ENCODE assay signal across 18 cellular contexts in genomic region chr7:92025260-92025659, GRCh38.
A peak's percentile ranks its signal among the peaks of the same experiment; 100 is the strongest.
DNase-seq lines count a peak whose midpoint lies in the region; ATAC-seq and TF ChIP-seq lines count a peak whose summit lies in the region.
"Had no signal": no experiment of that assay in that cellular context is flagged by ENCODE, and none has a peak within 500 bp of the region (broad histone marks: within the 10 kb centered on the region; RNA-seq: fewer than 3 reads in every experiment).

No MANE protein-coding gene starts in this region.

- TF ChIP-seq CTCF in fibroblast of pulmonary artery (IDR thresholded peaks at IDR 0.05; ENCODE audit: low read length, missing control alignments): no peak
- TF ChIP-seq CTCF in thyroid gland (IDR thresholded peaks at IDR 0.05): no peak

- H4K20me1 ChIP-seq in GM23248 (ENCODE audit: insufficient read depth): no peaks in the 10 kb centered on the region

- no peak overlapping the region for H3K4me3 Mint-ChIP-seq in stimulated activated naive B cell treated with anti-CD40 and anti-IgM and Interleukin-4, amounts not matched to agents 10 μg/mL and 1 μg/mL and 100 μg/mL, for 72 hours
- H3K4me3 Mint-ChIP-seq: naive thymus-derived CD4-positive, alpha-beta T cell had no signal

- no peaks in the 10 kb centered on the region for H3K9me3 ChIP-seq in GM23248 (ENCODE audit: low read depth)
- H3K9me3 ChIP-seq in adipocyte (ENCODE audit: control insufficient read depth, low read length): no peaks in the 10 kb centered on the region
- H3K9me3 ChIP-seq in stomach smooth muscle (ENCODE audit: control insufficient read depth in 2 of 2, low read length in 2 of 2): no peaks in the 10 kb centered on the region
- H3K9me3 ChIP-seq in thyroid gland: no peaks in the 10 kb centered on the region
- H3K9me3 ChIP-seq: gastrocnemius medialis had no signal

- TF ChIP-seq POLR2A in thyroid gland (IDR thresholded peaks at IDR 0.05): no peak

- no peaks in the 10 kb centered on the region for H3K27me3 Mint-ChIP-seq in stimulated activated naive B cell treated with anti-CD40 and anti-IgM and Interleukin-4, amounts not matched to agents 10 μg/mL and 1 μg/mL and 100 μg/mL, for 72 hours
- H3K27me3 Mint-ChIP-seq: naive thymus-derived CD4-positive, alpha-beta T cell had no signal

- H3K9ac ChIP-seq in GM23248: peak overlapping the region; percentile 9; the same call in 1 of the 2 replicates
- no peak overlapping the region for H3K9ac ChIP-seq in adipocyte (ENCODE audit: low read length)
- no peak overlapping the region for H3K9ac ChIP-seq in stomach smooth muscle (ENCODE audit: low read length in 2 of 2)

- peaks cover 0 to under 1% of the 10 kb centered on the region in 2 donors for H3K4me1 Mint-ChIP-seq in stimulated activated naive B cell treated with anti-CD40 and anti-IgM and Interleukin-4, amounts not matched to agents 10 μg/mL and 1 μg/mL and 100 μg/mL, for 72 hours

- H3K4me2 ChIP-seq in GM23248 (ENCODE audit: unreplicated experiment): peak overlapping the region; percentile 72

- DNase-seq in GM23248 (peak; percentile 85), adipocyte (ENCODE audit: low read depth) (peak; percentile 50), fibroblast of pulmonary artery (ENCODE audit: low read depth) (peak; percentile 45), thyroid gland (no peak), SKM-1 treated with dmso at 0.1 percent for 144 hours (lab: John Stamatoyannopoulos, UW; ENCODE audit: unreplicated experiment) (no peak)
- DNase-seq in stimulated activated naive B cell treated with anti-CD40 and anti-IgM and Interleukin-4, amounts not matched to agents 10 μg/mL and 1 μg/mL and 100 μg/mL, for 72 hours: no peak
- DNase-seq: activated CD4-positive, alpha-beta T cell treated with anti-CD3 and anti-CD28 coated beads, Interleukin-2, amount 50 U/mL, for 48 hours; cerebellar nuclear complex; gastrocnemius medialis; islet precursor cell; naive thymus-derived CD4-positive, alpha-beta T cell; NCI-H1092; Peyer's patch; substantia nigra had no signal

- H3K4me3 ChIP-seq in GM23248 (peak overlapping the region; percentile 5; the same call in 1 of the 2 replicates), adipocyte (ENCODE audit: low read length) (no peak overlapping the region), fibroblast of pulmonary artery (replicated peaks; ENCODE audit: low read depth, low read length) (no peak overlapping the region), stomach smooth muscle (ENCODE audit: low read length in 2 of 2) (no peak overlapping the region), thyroid gland (replicated peaks in 1 of 3) (no peak overlapping the region)
- H3K4me3 ChIP-seq: gastrocnemius medialis, Peyer's patch had no signal

- H3K27me3 ChIP-seq in GM23248 (replicated peaks; ENCODE audit: insufficient read depth): no peaks in the 10 kb centered on the region
- no peaks in the 10 kb centered on the region for H3K27me3 ChIP-seq in adipocyte (replicated peaks; ENCODE audit: control insufficient read depth, insufficient read depth, low read length)
- no peaks in the 10 kb centered on the region for H3K27me3 ChIP-seq in stomach smooth muscle (ENCODE audit: control insufficient read depth in 1 of 2, insufficient read depth in 2 of 2, low read length in 2 of 2)
- H3K27me3 ChIP-seq in thyroid gland: no peaks in the 10 kb centered on the region
- H3K27me3 ChIP-seq: gastrocnemius medialis, Peyer's patch had no signal

- peaks cover 23% of the 10 kb centered on the region for H3K36me3 ChIP-seq in GM23248 (ENCODE audit: low read depth)
- H3K36me3 ChIP-seq in adipocyte (ENCODE audit: control insufficient read depth, insufficient read depth, low read length, severe bottlenecking): peaks cover 36% of the 10 kb centered on the region
- peaks cover 9 to 14% of the 10 kb centered on the region in 2 donors for H3K36me3 ChIP-seq in stomach smooth muscle (ENCODE audit: control insufficient read depth in 2 of 2, insufficient read depth in 2 of 2, low read length in 2 of 2)
- peaks cover 32 to 36% of the 10 kb centered on the region in 2 donors for H3K36me3 ChIP-seq in thyroid gland

- ATAC-seq in stimulated activated naive B cell treated with anti-CD40 and anti-IgM and Interleukin-4, amounts not matched to agents 10 μg/mL and 1 μg/mL and 100 μg/mL, for 72 hours (replicated peaks): no peak
- no peak for ATAC-seq in HG02678 (IDR thresholded peaks at IDR 0.05; ENCODE audit: unreplicated experiment)
- ATAC-seq: gastrocnemius medialis; naive thymus-derived CD4-positive, alpha-beta T cell; sciatic nerve had no signal

- peaks cover 39 to 50% of the 10 kb centered on the region in 2 donors for H3K36me3 Mint-ChIP-seq in stimulated activated naive B cell treated with anti-CD40 and anti-IgM and Interleukin-4, amounts not matched to agents 10 μg/mL and 1 μg/mL and 100 μg/mL, for 72 hours

- H3F3A ChIP-seq in GM23248 (ENCODE audit: insufficient read depth): peaks cover 26% of the 10 kb centered on the region

- H3K9me2 ChIP-seq in GM23248 (ENCODE audit: insufficient read depth): no peaks in the 10 kb centered on the region

- no peaks in the 10 kb centered on the region; the same call in 1 of the 2 replicates for H3K79me2 ChIP-seq in GM23248 (ENCODE audit: insufficient read depth)

- in situ Hi-C loops in GM23248 (cut with MboI): no loop called here

- H3K27ac Mint-ChIP-seq in stimulated activated naive B cell treated with anti-CD40 and anti-IgM and Interleukin-4, amounts not matched to agents 10 μg/mL and 1 μg/mL and 100 μg/mL, for 72 hours: no peak overlapping the region
- H3K27ac Mint-ChIP-seq: activated T-helper 2 cell treated with anti-CD3 and anti-CD28 coated beads, Interferon-gamma antibody, Interleukin-2, Interleukin-4, amounts not matched to agents 10 μg/mL and 5 μg/mL and 100 μg/mL, durations not matched to agents 14 hours and 24 hours and 36 hours had no signal

- intact Hi-C loops in thyroid gland (cut with DNase I): no loop called here

- H2AFZ ChIP-seq in GM23248: no peak overlapping the region

- 1 to 3% methylated on average over 3 of the region's 3 CpGs for WGBS in GM23248 (ENCODE audit: low coverage in 1 of 2, low lambda C conversion rate in 2 of 2, missing lambda C conversion rate in 2 of 2), 2 experiments
- WGBS in thyroid gland, 2 donors: 83 to 89% methylated on average over 3 of the region's 3 CpGs

- peaks cover 0 to 3% of the 10 kb centered on the region in 2 donors for H3K9me3 Mint-ChIP-seq in stimulated activated naive B cell treated with anti-CD40 and anti-IgM and Interleukin-4, amounts not matched to agents 10 μg/mL and 1 μg/mL and 100 μg/mL, for 72 hours

- H3K27ac ChIP-seq in GM23248 (peak overlapping the region; percentile 58), stomach smooth muscle (ENCODE audit: low read length) (peak overlapping the region; percentile 13), thyroid gland (no peak overlapping the region)
- H3K27ac ChIP-seq: gastrocnemius medialis had no signal

- H3K4me1 ChIP-seq in GM23248 (ENCODE audit: insufficient read depth): peaks cover 26% of the 10 kb centered on the region
- H3K4me1 ChIP-seq in adipocyte (ENCODE audit: control insufficient read depth, insufficient read depth, low read length): peaks cover 15% of the 10 kb centered on the region
- H3K4me1 ChIP-seq in stomach smooth muscle (ENCODE audit: control insufficient read depth, insufficient read depth, low read length): no peaks in the 10 kb centered on the region
- H3K4me1 ChIP-seq in thyroid gland: no peaks in the 10 kb centered on the region
- H3K4me1 ChIP-seq: gastrocnemius medialis, Peyer's patch had no signal

Comparison
In these comparisons a context has a peak if more than half of its experiments do, and no peak if none do; other contexts are left out.
1. DNase-seq: peak in GM23248 (single experiment), adipocyte (single experiment) and fibroblast of pulmonary artery (single experiment); none in stimulated activated naive B cell treated with anti-CD40 and anti-IgM and Interleukin-4, amounts not matched to agents 10 μg/mL and 1 μg/mL and 100 μg/mL, for 72 hours (single experiment), thyroid gland (0 of 2) and SKM-1 treated with dmso at 0.1 percent for 144 hours (single experiment).
2. H3K27ac ChIP-seq: peak in GM23248 (single experiment) and stomach smooth muscle (single experiment); none in thyroid gland (0 of 3).